Comparison of ENCODE assay signal across 22 cellular contexts in genomic region chr6:63546697-63547096, GRCh38.
"Had no signal": no experiment of that assay in that cellular context is flagged by ENCODE, and none has a peak within 500 bp of the region (broad histone marks: within the 10 kb centered on the region; RNA-seq: fewer than 3 reads in every experiment).

No MANE protein-coding gene starts in this region.

- ATAC-seq: foreskin keratinocyte, gastroesophageal sphincter, heart left ventricle, left cardiac atrium, left lung, left ventricle myocardium superior, lower lobe of right lung, mucosa of descending colon had no signal

- DNase-seq: dermis blood vessel endothelial cell; dorsolateral prefrontal cortex; effector CD4-positive, alpha-beta T cell; effector memory CD4-positive, alpha-beta T cell; foreskin keratinocyte; heart left ventricle; hypothalamus; immature natural killer cell; islet precursor cell; left cardiac atrium; left lung; left ventricle myocardium superior; lower lobe of right lung; mesenchymal stem cell; mucosa of descending colon had no signal

- H3K9me3 ChIP-seq: esophagus muscularis mucosa, gastroesophageal sphincter, heart left ventricle, left lung, lower lobe of right lung, mucosa of descending colon had no signal

- H3K4me3 ChIP-seq: coronary artery, dorsolateral prefrontal cortex, esophagus muscularis mucosa, gastroesophageal sphincter, heart left ventricle, hepatocyte, left lung, lower lobe of right lung, mucosa of descending colon had no signal

- H3K4me1 ChIP-seq: esophagus muscularis mucosa, foreskin keratinocyte, gastroesophageal sphincter, heart left ventricle, left lung, lower lobe of right lung had no signal

- H3K27me3 ChIP-seq: dorsolateral prefrontal cortex, esophagus muscularis mucosa, foreskin keratinocyte, gastroesophageal sphincter, hepatocyte, left lung had no signal

- H3K4me2 ChIP-seq: hepatocyte had no signal

- FAIRE-seq: colon, endothelial cell of umbilical vein, frontal cortex had no signal

- H2AFZ ChIP-seq: hepatocyte had no signal

- H3K79me2 ChIP-seq: hepatocyte had no signal

- H3K36me3 ChIP-seq: esophagus muscularis mucosa, gastroesophageal sphincter, heart left ventricle, left lung, lower lobe of right lung had no signal

- H3K27ac ChIP-seq: coronary artery, dorsolateral prefrontal cortex, esophagus muscularis mucosa, foreskin keratinocyte, gastroesophageal sphincter, heart left ventricle, hepatocyte, left lung, lower lobe of right lung had no signal
